In the genomic region with DNA sequence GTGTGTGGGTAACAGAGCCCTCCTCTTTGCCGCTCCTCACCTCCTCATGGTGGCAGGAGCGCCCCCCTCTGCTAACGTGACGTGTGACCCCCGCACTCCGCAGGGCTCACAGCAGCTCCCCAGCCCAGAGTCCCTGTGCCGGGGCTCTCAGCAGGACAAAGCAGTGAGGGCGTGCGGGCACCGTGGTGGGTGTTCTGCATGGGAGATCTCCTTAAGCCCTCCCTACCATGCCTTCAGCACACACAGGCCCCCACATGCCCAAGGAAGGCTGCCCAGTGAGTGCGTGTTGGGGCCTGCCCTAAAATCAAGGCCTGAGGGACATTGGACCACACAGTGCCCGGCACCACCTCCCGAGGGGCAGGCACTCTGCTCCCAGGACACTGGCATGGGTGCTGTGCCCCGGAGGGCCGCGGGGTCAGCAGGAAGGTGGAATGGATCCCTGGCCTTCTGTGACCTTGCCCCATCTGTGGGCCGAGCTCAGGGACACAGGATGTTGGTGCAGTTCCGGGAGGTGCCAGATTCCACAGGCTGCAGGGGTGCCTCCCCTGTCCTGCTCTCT, we compare ENCODE assay signal across 20 cellular contexts. TPM values are rescaled to one million over a fixed set of nuclear protein-coding genes. Genes with fewer than 3 reads are reported as not detected.
DNase-seq lines count a peak whose midpoint lies in the region; ATAC-seq and TF ChIP-seq lines count a peak whose summit lies in the region.
"Had no signal": no experiment of that assay in that cellular context is flagged by ENCODE, and none has a peak within 500 bp of the region (broad histone marks: within the 10 kb centered on the region; RNA-seq: fewer than 3 reads in every experiment).

No MANE protein-coding gene starts in this region.

- ATAC-seq in GM23338 (peak; percentile 16; the same call in 2 of the 3 replicates), heart left ventricle (no peak), HG03439 (IDR thresholded peaks at IDR 0.05; ENCODE audit: unreplicated experiment) (no peak), HG03139 (IDR thresholded peaks at IDR 0.05; ENCODE audit: unreplicated experiment) (no peak)
- ATAC-seq: activated T-cell treated with anti-CD3 and anti-CD28 coated beads, Interleukin-2, amount 50 U/mL, for 4 hours; gastroesophageal sphincter had no signal

- H2AFZ ChIP-seq in GM23338: no peak overlapping the region
- no peak overlapping the region for H2AFZ ChIP-seq in osteoblast (ENCODE audit: low read length)
- H2AFZ ChIP-seq: parathyroid adenoma had no signal

- H3K4me3 ChIP-seq in GM23338 (no peak overlapping the region), HEK293 (ENCODE audit: low read depth, low read length) (no peak overlapping the region), heart left ventricle (no peak overlapping the region), osteoblast (ENCODE audit: insufficient read depth, low read length) (no peak overlapping the region)
- H3K4me3 ChIP-seq: gastroesophageal sphincter had no signal

- intact Hi-C loops in heart left ventricle (cut with DNase I): no loop called here

- H3F3A ChIP-seq in GM23338 (replicated peaks; ENCODE audit: low read depth): no peaks in the 10 kb centered on the region

- CTCF ChIA-PET in HEK293 (lab: Yijun Ruan, JAX): no interaction called here

- no peak for TF ChIP-seq POLR2A in heart left ventricle (IDR thresholded peaks at IDR 0.05)

- no peaks in the 10 kb centered on the region for H4K20me1 ChIP-seq in GM23338 (replicated peaks; ENCODE audit: insufficient read depth)
- H4K20me1 ChIP-seq in osteoblast (ENCODE audit: insufficient read depth, low read length): no peaks in the 10 kb centered on the region

- H3K4me1 ChIP-seq in GM23338 (ENCODE audit: insufficient read depth) (peaks cover 14% of the 10 kb centered on the region; the same call in 1 of the 2 replicates), HEK293 (ENCODE audit: control insufficient read depth, insufficient read depth, low read length) (no peaks in the 10 kb centered on the region), heart left ventricle (peaks cover 0 to under 1% (median 0%) of the 10 kb centered on the region in 12 donors), osteoblast (ENCODE audit: insufficient read depth, low read length) (no peaks in the 10 kb centered on the region)
- H3K4me1 ChIP-seq: BE2C, parathyroid adenoma had no signal

- H3K4me2 ChIP-seq in GM23338 (no peak overlapping the region), osteoblast (ENCODE audit: insufficient read depth, low read length) (no peak overlapping the region)

- no peaks in the 10 kb centered on the region; the same call in 2 of the 3 replicates for H3K9me3 Mint-ChIP-seq in GM23338
- H3K9me3 Mint-ChIP-seq: activated T-cell treated with anti-CD3 and anti-CD28 coated beads, Interleukin-2, amount 50 U/mL, for 4 hours had no signal

- no peaks in the 10 kb centered on the region for H3K36me3 Mint-ChIP-seq in GM23338 (ENCODE audit: low read depth)

- H3K27me3 Mint-ChIP-seq in GM23338 (ENCODE audit: insufficient read depth, low read depth, poor library complexity): peaks cover 9% of the 10 kb centered on the region

- DNase-seq in GM23338 (ENCODE audit: low spot score): no peak
- peak in 3 of 5 donors; percentile 2 to 44 (median 14) for DNase-seq in heart left ventricle
- DNase-seq in osteoblast (ENCODE audit: insufficient read length, low spot score, missing footprints): peak; percentile 61
- no peak for DNase-seq in NCI-H446 (lab: John Stamatoyannopoulos, UW)
- DNase-seq: activated CD4-positive, alpha-beta T cell treated with anti-CD3 and anti-CD28 coated beads for 4 hours; activated T-cell treated with anti-CD3 and anti-CD28 coated beads, Interleukin-2, amount 50 U/mL, for 4 hours; HCEC 1CT; stimulated activated CD4-positive, alpha-beta T cell treated with anti-CD3 and anti-CD28 coated beads, Interleukin-4, amount 100 ng/mL, for 4 hours; T1000 had no signal

- H3K4me1 Mint-ChIP-seq in GM23338: peaks cover 25% of the 10 kb centered on the region

- H3K27ac Mint-ChIP-seq in GM23338: no peak overlapping the region

- H3K4me3 Mint-ChIP-seq in GM23338: no peak overlapping the region
- H3K4me3 Mint-ChIP-seq: activated T-cell treated with anti-CD3 and anti-CD28 coated beads, Interleukin-2, amount 50 U/mL, for 4 hours had no signal

- H3K9me3 ChIP-seq in HEK293 (ENCODE audit: control insufficient read depth, insufficient read depth, low read depth, low read length): no peaks in the 10 kb centered on the region
- no peaks in the 10 kb centered on the region for H3K9me3 ChIP-seq in heart left ventricle
- no peaks in the 10 kb centered on the region for H3K9me3 ChIP-seq in osteoblast (ENCODE audit: low read depth, low read length)
- H3K9me3 ChIP-seq: BE2C, gastroesophageal sphincter had no signal

- no peak overlapping the region for H3K27ac ChIP-seq in GM23338 (ENCODE audit: low read depth)
- H3K27ac ChIP-seq in HEK293 (ENCODE audit: extremely low read depth, low read depth, low read length): no peak overlapping the region
- H3K27ac ChIP-seq in heart left ventricle: no peak overlapping the region
- no peak overlapping the region for H3K27ac ChIP-seq in osteoblast (ENCODE audit: low read depth, low read length)
- H3K27ac ChIP-seq: gastroesophageal sphincter, parathyroid adenoma had no signal

- H3K79me2 ChIP-seq in GM23338 (replicated peaks; ENCODE audit: insufficient read depth) (no peaks in the 10 kb centered on the region), osteoblast (ENCODE audit: insufficient read depth, low read length) (no peaks in the 10 kb centered on the region)
- H3K79me2 ChIP-seq: parathyroid adenoma had no signal

- POLR2A ChIA-PET in HEK293 (lab: Yijun Ruan, JAX): no interaction called here

- WGBS in heart left ventricle, 4 donors: 80 to 85% (median 82%) methylated on average over 14 to 18 of the region's 18 CpGs

- TF ChIP-seq CTCF in GM23338 (conservative IDR thresholded peaks at IDR 0.05; ENCODE audit: low read depth in 2 of 2) (peak; percentile 13 to 52; a peak in 2 of 4 replicates), HEK293 (tag by site-specific recombination; IDR thresholded peaks at IDR 0.05) (no peak), heart left ventricle (IDR thresholded peaks at IDR 0.05) (no peak), osteoblast (IDR thresholded peaks at IDR 0.05; ENCODE audit: extremely low read depth, low read depth, low read length) (no peak)

- no peaks in the 10 kb centered on the region for H3K27me3 ChIP-seq in GM23338 (ENCODE audit: insufficient read depth)
- no peaks in the 10 kb centered on the region for H3K27me3 ChIP-seq in heart left ventricle
- H3K27me3 ChIP-seq in osteoblast (ENCODE audit: insufficient read depth, low read length): no peaks in the 10 kb centered on the region
- H3K27me3 ChIP-seq: BE2C, gastroesophageal sphincter had no signal

- no peaks in the 10 kb centered on the region for H3K36me3 ChIP-seq in GM23338 (ENCODE audit: insufficient read depth)
- no peaks in the 10 kb centered on the region for H3K36me3 ChIP-seq in HEK293 (ENCODE audit: control insufficient read depth in 2 of 2, insufficient read depth in 1 of 2, low read length in 2 of 2)
- H3K36me3 ChIP-seq in heart left ventricle: no peaks in the 10 kb centered on the region
- no peaks in the 10 kb centered on the region for H3K36me3 ChIP-seq in osteoblast (ENCODE audit: insufficient read depth, low read length)
- H3K36me3 ChIP-seq: BE2C, gastroesophageal sphincter had no signal

- no peaks in the 10 kb centered on the region for H3K9me2 ChIP-seq in GM23338 (ENCODE audit: insufficient read depth)

TF ChIP-seq in GM23338, 12 proteins besides CTCF, POLR2A, EP300 and RAD21 (continues in another document):
- no peak for TF ChIP-seq ETS1 (IDR thresholded peaks at IDR 0.05)
- TF ChIP-seq POLR2AphosphoS5 (IDR thresholded peaks at IDR 0.05; ENCODE audit: low read depth): no peak
- TF ChIP-seq ZNF114 (CRISPR knock-in tag; IDR thresholded peaks at IDR 0.05): no peak
- TF ChIP-seq EZH2 (IDR thresholded peaks at IDR 0.05; ENCODE audit: low read depth, unreplicated experiment): no peak
- no peak for TF ChIP-seq STAT1 (IDR thresholded peaks at IDR 0.05; ENCODE audit: unreplicated experiment)
- no peak for TF ChIP-seq EZH2phosphoT487 (IDR thresholded peaks at IDR 0.05; ENCODE audit: unreplicated experiment)
- no peak for TF ChIP-seq ZNF331 (CRISPR knock-in tag; IDR thresholded peaks at IDR 0.05; ENCODE audit: low read depth)
- no peak for TF ChIP-seq NANOG (IDR thresholded peaks at IDR 0.05; ENCODE audit: borderline replicate concordance)

TF ChIP-seq in HEK293, 187 proteins besides CTCF, POLR2A, EP300 and RAD21:
- TF ChIP-seq ZIC2 (tag by site-specific recombination; IDR thresholded peaks at IDR 0.05): peak; percentile 51; the same call in 1 of the 2 replicates
- no peak for TF ChIP-seq ZNF146 (tag by site-specific recombination; IDR thresholded peaks at IDR 0.05)
- no peak for TF ChIP-seq ZNF175 (tag by site-specific recombination; IDR thresholded peaks at IDR 0.05)

RNA-seq across cellular contexts. Expression of gene PSAPL1, which starts 10.1 kb away (rescaled TPM):
- not detected in 2 replicates for total RNA-seq in GM23338 (2014; rRNA removed; shearing (Covaris generic))
- polyA plus RNA-seq in GM23338 (2016; fragmentation: Nextera tagmentation; extraction: Ambion mirVana) (not detected in 2 replicates), heart left ventricle (not detected)
- total RNA-seq in heart left ventricle (under 1 TPM in 1 of 9 donors, not detected in 8; 0.11 TPM), osteoblast (not detected in 2 replicates)
- total RNA-seq: activated T-cell treated with anti-CD3 and anti-CD28 coated beads, Interleukin-2, amount 50 U/mL, for 4 hours; LHCN-M2; liver; OCI-LY7; SK-MEL-5; skeletal muscle tissue had no signal
- polyA plus RNA-seq: liver had no signal

Comparison
In these comparisons a context has a peak if more than half of its experiments do, and no peak if none do; other contexts are left out.
1. DNase-seq: peak in heart left ventricle (3 of 5) and osteoblast (single experiment); none in GM23338 (single experiment) and NCI-H446 (0 of 2).
2. CTCF ChIP-seq: peak in GM23338 (2 of 2); none in HEK293 (single experiment), heart left ventricle (0 of 12) and osteoblast (single experiment).